Comparison of ENCODE assay signal across 8 cellular contexts in the genomic region with DNA sequence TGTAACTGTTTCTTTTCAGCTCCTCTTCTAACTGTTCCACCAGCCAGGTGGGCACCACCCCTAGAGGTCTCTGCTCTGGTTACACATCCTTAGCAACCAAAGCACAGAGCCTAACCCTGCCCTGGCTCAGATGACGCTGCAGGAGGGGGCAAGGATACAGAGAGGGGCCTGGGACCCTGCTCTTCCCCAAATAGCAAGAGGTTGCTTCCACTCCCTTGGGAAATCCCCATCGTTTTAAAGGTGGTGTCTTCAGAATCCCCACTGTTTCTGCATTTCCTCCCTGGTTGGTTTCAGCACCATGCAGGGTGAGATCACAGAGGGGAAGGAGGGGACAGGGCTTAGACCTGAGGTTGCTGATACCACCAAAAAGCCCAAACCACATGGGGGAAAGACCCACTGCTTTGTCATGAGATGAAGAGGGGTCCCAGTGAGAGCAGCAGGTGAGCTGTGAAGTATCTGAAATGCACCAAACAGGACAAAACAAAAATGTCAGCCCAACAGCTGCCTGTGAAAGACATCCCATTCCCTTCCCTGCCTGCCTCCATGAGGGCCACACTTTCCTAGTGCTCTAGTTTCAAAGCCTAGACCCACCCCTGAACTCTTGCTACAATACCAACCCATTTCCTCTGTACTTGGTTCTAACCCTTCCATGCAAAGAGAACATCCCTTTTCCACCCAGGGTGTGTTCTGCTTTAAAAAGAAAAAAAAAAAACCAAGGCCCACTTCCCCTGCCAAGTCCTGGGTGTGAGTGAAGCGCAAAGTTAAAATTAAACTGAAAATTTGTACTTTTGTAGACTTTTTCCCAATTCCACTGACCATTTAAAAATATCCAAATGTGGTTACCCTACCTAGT. TPM values are rescaled to one million over a fixed set of nuclear protein-coding genes. Genes with fewer than 3 reads are reported as not detected.
DNase-seq lines count a peak whose midpoint lies in the region; ATAC-seq and TF ChIP-seq lines count a peak whose summit lies in the region.

No MANE protein-coding gene starts in this region.

- H3K27me3 Mint-ChIP-seq in MCF 10A (ENCODE audit: insufficient read depth, unreplicated experiment), result no peaks in the 10 kb centered on the region

- H3K4me3 Mint-ChIP-seq in MCF 10A (ENCODE audit: unreplicated experiment), result no peak overlapping the region

- peak overlapping the region; percentile 51 for H3K27ac Mint-ChIP-seq in MCF 10A (ENCODE audit: low read depth, unreplicated experiment)

- intact Hi-C loops in MCF 10A (cut with micrococcal nuclease), result no loop called here

- CTCF ChIA-PET in MCF 10A (lab: Yijun Ruan, JAX), result no interaction called here

- peak; percentile 54 for ATAC-seq in GM18505 (IDR thresholded peaks at IDR 0.05; ENCODE audit: unreplicated experiment)
- ATAC-seq in HG02763 (IDR thresholded peaks at IDR 0.05; ENCODE audit: unreplicated experiment), result peak; percentile 54
- ATAC-seq in GM19455 (IDR thresholded peaks at IDR 0.05; ENCODE audit: unreplicated experiment), result no peak
- no peak for ATAC-seq in HG03571 (IDR thresholded peaks at IDR 0.05; ENCODE audit: unreplicated experiment)

- peaks cover 26% of the 10 kb centered on the region for H3K36me3 Mint-ChIP-seq in MCF 10A (ENCODE audit: insufficient read depth, unreplicated experiment)

- POLR2A ChIA-PET in MCF 10A (lab: Yijun Ruan, JAX), result interaction anchor here (0.8 kb wide), 1 partner anchor 84 kb away, joined by 3 read pairs; no protein-coding TSS in a partner anchor

- BruUV-seq in MCF 10A (replicated peaks; lab: Mats Ljungman, UMichigan), result no TSS peak

- peaks cover 32% of the 10 kb centered on the region for H3K4me1 Mint-ChIP-seq in MCF 10A (ENCODE audit: insufficient read depth, unreplicated experiment)

- no peaks in the 10 kb centered on the region for H3K9me3 Mint-ChIP-seq in MCF 10A (ENCODE audit: unreplicated experiment)

- TF ChIP-seq POLR2A in GM18505 (IDR thresholded peaks at IDR 0.05; ENCODE audit: borderline replicate concordance, extremely low read depth, insufficient read depth, insufficient read length), result peak; percentile 27

- no peak for TF ChIP-seq CTCF in MCF 10A (IDR thresholded peaks at IDR 0.05; ENCODE audit: unreplicated experiment)

- DNase-seq in T follicular helper cell (ENCODE audit: low read depth) (peak; percentile 21), MCF 10A (ENCODE audit: unreplicated experiment) (no peak), kidney glomerular epithelial cell (lab: John Stamatoyannopoulos, UW) (no peak)
- DNase-seq in stimulated activated CD8-positive, alpha-beta memory T cell treated with anti-CD3 and anti-CD28 coated beads, Interleukin-4, amount 100 ng/mL, for 4 hours (ENCODE audit: low read depth in 2 of 2, low spot score in 1 of 2), result peak; percentile 19 to 48

RNA-seq across cellular contexts. Expression of a gene that starts 29.0 kb away (rescaled TPM):
- 150 and 159 TPM in 2 replicates for total RNA-seq in MCF 10A (2022)

Comparison
In these comparisons a context has a peak if more than half of its experiments do, and no peak if none do; other contexts are left out.
1. ATAC-seq: peak in GM18505 (single experiment) and HG02763 (single experiment); none in GM19455 (single experiment) and HG03571 (single experiment).
2. DNase-seq: peak in T follicular helper cell (single experiment) and stimulated activated CD8-positive, alpha-beta memory T cell treated with anti-CD3 and anti-CD28 coated beads, Interleukin-4, amount 100 ng/mL, for 4 hours (2 of 2); none in MCF 10A (single experiment) and kidney glomerular epithelial cell (single experiment).